Comparison of ENCODE assay signal across 8 cellular contexts in genomic region chr4:155403886-155404285, GRCh38. TPM values are rescaled to one million over a fixed set of nuclear protein-coding genes. Genes with fewer than 3 reads are reported as not detected.
DNase-seq lines count a peak whose midpoint lies in the region; ATAC-seq, FAIRE-seq and TF ChIP-seq lines count a peak whose summit lies in the region.

No MANE protein-coding gene starts in this region.

- H3K36me3 ChIP-seq in bronchial epithelial cell (ENCODE audit: control insufficient read depth, insufficient read depth, low read length) = no peaks in the 10 kb centered on the region

- no peak for ATAC-seq in activated CD8-positive, alpha-beta memory T cell treated with anti-CD3 and anti-CD28 coated beads, Interleukin-2, amount 10 ng/mL, durations not matched to agents 7 days and 5 days
- ATAC-seq in HG03571 (IDR thresholded peaks at IDR 0.05; ENCODE audit: unreplicated experiment) = no peak

- no peak overlapping the region for H3K4me3 Mint-ChIP-seq in nephron
- H3K4me3 Mint-ChIP-seq in activated naive CD4-positive, alpha-beta T cell treated with anti-CD3 and anti-CD28 coated beads for 36 hours = no peak overlapping the region
- no peak overlapping the region for H3K4me3 Mint-ChIP-seq in activated CD8-positive, alpha-beta memory T cell treated with anti-CD3 and anti-CD28 coated beads, Interleukin-2, amount 10 ng/mL, durations not matched to agents 7 days and 5 days

- peaks cover 16% of the 10 kb centered on the region for H3K4me1 Mint-ChIP-seq in nephron
- no peaks in the 10 kb centered on the region for H3K4me1 Mint-ChIP-seq in activated naive CD4-positive, alpha-beta T cell treated with anti-CD3 and anti-CD28 coated beads for 36 hours (ENCODE audit: low read depth)
- no peaks in the 10 kb centered on the region for H3K4me1 Mint-ChIP-seq in activated CD8-positive, alpha-beta memory T cell treated with anti-CD3 and anti-CD28 coated beads, Interleukin-2, amount 10 ng/mL, durations not matched to agents 7 days and 5 days

- H3K27me3 Mint-ChIP-seq in nephron (ENCODE audit: low read depth) = no peaks in the 10 kb centered on the region
- H3K27me3 Mint-ChIP-seq in activated naive CD4-positive, alpha-beta T cell treated with anti-CD3 and anti-CD28 coated beads for 36 hours (ENCODE audit: low read depth) = peaks cover 8% of the 10 kb centered on the region
- H3K27me3 Mint-ChIP-seq in activated CD8-positive, alpha-beta memory T cell treated with anti-CD3 and anti-CD28 coated beads, Interleukin-2, amount 10 ng/mL, durations not matched to agents 7 days and 5 days = peaks cover 9% of the 10 kb centered on the region

- no peaks in the 10 kb centered on the region for H3K36me3 Mint-ChIP-seq in nephron (ENCODE audit: low read depth)
- no peaks in the 10 kb centered on the region for H3K36me3 Mint-ChIP-seq in activated naive CD4-positive, alpha-beta T cell treated with anti-CD3 and anti-CD28 coated beads for 36 hours (ENCODE audit: low read depth)
- H3K36me3 Mint-ChIP-seq in activated CD8-positive, alpha-beta memory T cell treated with anti-CD3 and anti-CD28 coated beads, Interleukin-2, amount 10 ng/mL, durations not matched to agents 7 days and 5 days = no peaks in the 10 kb centered on the region

- in situ Hi-C loops in G401 (cut with HindIII; ENCODE audit: low sequenced_read_pairs) = no loop called here

- no peaks in the 10 kb centered on the region for H3K9me3 Mint-ChIP-seq in nephron
- H3K9me3 Mint-ChIP-seq in activated naive CD4-positive, alpha-beta T cell treated with anti-CD3 and anti-CD28 coated beads for 36 hours = no peaks in the 10 kb centered on the region
- no peaks in the 10 kb centered on the region for H3K9me3 Mint-ChIP-seq in activated CD8-positive, alpha-beta memory T cell treated with anti-CD3 and anti-CD28 coated beads, Interleukin-2, amount 10 ng/mL, durations not matched to agents 7 days and 5 days (ENCODE audit: low read depth)

- intact Hi-C loops in activated naive CD4-positive, alpha-beta T cell treated with anti-CD3 and anti-CD28 coated beads for 36 hours (cut with micrococcal nuclease) = no loop called here

- H3K4me3 ChIP-seq in bronchial epithelial cell (ENCODE audit: low read depth, low read length) = no peak overlapping the region

- TF ChIP-seq CTCF in bronchial epithelial cell (IDR thresholded peaks at IDR 0.05; ENCODE audit: insufficient read depth, low read length, severe bottlenecking) = peak; percentile 5
- peak; percentile 49 to 67 (median 60) for TF ChIP-seq CTCF in nephron (IDR thresholded peaks at IDR 0.05; ENCODE audit: unreplicated experiment in 3 of 3)

- H3K27me3 ChIP-seq in bronchial epithelial cell (ENCODE audit: control insufficient read depth, insufficient read depth, low read length) = no peaks in the 10 kb centered on the region

- no peak for FAIRE-seq in bronchial epithelial cell (lab: Jason Lieb, UNC)

- CTCF ChIA-PET in activated naive CD4-positive, alpha-beta T cell treated with anti-CD3 and anti-CD28 coated beads for 36 hours (lab: Charles Lee) = no interaction called here
- CTCF ChIA-PET in activated CD8-positive, alpha-beta memory T cell treated with anti-CD3 and anti-CD28 coated beads, Interleukin-2, amount 10 ng/mL, durations not matched to agents 7 days and 5 days (lab: Charles Lee) = no interaction called here

- DNase-seq in G401 (ENCODE audit: low spot score) (peak; percentile 46), NCI-H2081 treated with DMSO at 0.1 percent for 48 hours (lab: John Stamatoyannopoulos, UW) (peak; percentile 43), bronchial epithelial cell (ENCODE audit: low read depth) (peak; percentile 68)
- no peak for DNase-seq in activated naive CD4-positive, alpha-beta T cell treated with anti-CD3 and anti-CD28 coated beads for 36 hours
- DNase-seq in activated CD8-positive, alpha-beta memory T cell treated with anti-CD3 and anti-CD28 coated beads, Interleukin-2, amount 10 ng/mL, durations not matched to agents 7 days and 5 days = no peak
- DNase-seq in activated CD4-positive, CD25-positive, alpha-beta regulatory T cell treated with anti-CD3 and anti-CD28 coated beads, Interleukin-2, amount 50 U/mL, for 72 hours = no peak

- peak overlapping the region; percentile 28 to 76 (median 65) for H3K27ac Mint-ChIP-seq in nephron
- no peak overlapping the region for H3K27ac Mint-ChIP-seq in activated naive CD4-positive, alpha-beta T cell treated with anti-CD3 and anti-CD28 coated beads for 36 hours
- no peak overlapping the region for H3K27ac Mint-ChIP-seq in activated CD8-positive, alpha-beta memory T cell treated with anti-CD3 and anti-CD28 coated beads, Interleukin-2, amount 10 ng/mL, durations not matched to agents 7 days and 5 days

RNA-seq across cellular contexts. Expression of gene MAP9, which starts 27.1 kb away (rescaled TPM):
- 130 and 181 TPM in 2 replicates for total RNA-seq in G401 (2014; rRNA removed; shearing (Covaris generic))
- 3.6 and 4.2 TPM in 2 replicates for total RNA-seq in bronchial epithelial cell
- 1 to 10 TPM; 5.3 to 6.2 TPM for total RNA-seq in activated naive CD4-positive, alpha-beta T cell treated with anti-CD3 and anti-CD28 coated beads for 36 hours
- total RNA-seq in activated CD8-positive, alpha-beta memory T cell treated with anti-CD3 and anti-CD28 coated beads, Interleukin-2, amount 10 ng/mL, durations not matched to agents 7 days and 5 days = 1 to 10 TPM; 4.5 to 5.3 TPM

Comparison
In these comparisons a context has a peak if more than half of its experiments do, and no peak if none do; other contexts are left out.
1. DNase-seq: peak in G401 (single experiment), NCI-H2081 treated with DMSO at 0.1 percent for 48 hours (single experiment) and bronchial epithelial cell (single experiment); none in activated naive CD4-positive, alpha-beta T cell treated with anti-CD3 and anti-CD28 coated beads for 36 hours (single experiment), activated CD8-positive, alpha-beta memory T cell treated with anti-CD3 and anti-CD28 coated beads, Interleukin-2, amount 10 ng/mL, durations not matched to agents 7 days and 5 days (single experiment) and activated CD4-positive, CD25-positive, alpha-beta regulatory T cell treated with anti-CD3 and anti-CD28 coated beads, Interleukin-2, amount 50 U/mL, for 72 hours (single experiment).
2. H3K27ac Mint-ChIP-seq: peak in nephron (3 of 3); none in activated naive CD4-positive, alpha-beta T cell treated with anti-CD3 and anti-CD28 coated beads for 36 hours (single experiment) and activated CD8-positive, alpha-beta memory T cell treated with anti-CD3 and anti-CD28 coated beads, Interleukin-2, amount 10 ng/mL, durations not matched to agents 7 days and 5 days (single experiment).
3. RNA of gene MAP9, which starts 27.1 kb away (total RNA-seq): 130 to 181 TPM in G401; 5.3 to 6.2 TPM in activated naive CD4-positive, alpha-beta T cell treated with anti-CD3 and anti-CD28 coated beads for 36 hours, 4.5 to 5.3 TPM in activated CD8-positive, alpha-beta memory T cell treated with anti-CD3 and anti-CD28 coated beads, Interleukin-2, amount 10 ng/mL, durations not matched to agents 7 days and 5 days and 3.6 to 4.2 TPM in bronchial epithelial cell; every median in the first group is over 10 times any median in the second.